Comparison of ENCODE assay signal across 10 cellular contexts in the genomic region with DNA sequence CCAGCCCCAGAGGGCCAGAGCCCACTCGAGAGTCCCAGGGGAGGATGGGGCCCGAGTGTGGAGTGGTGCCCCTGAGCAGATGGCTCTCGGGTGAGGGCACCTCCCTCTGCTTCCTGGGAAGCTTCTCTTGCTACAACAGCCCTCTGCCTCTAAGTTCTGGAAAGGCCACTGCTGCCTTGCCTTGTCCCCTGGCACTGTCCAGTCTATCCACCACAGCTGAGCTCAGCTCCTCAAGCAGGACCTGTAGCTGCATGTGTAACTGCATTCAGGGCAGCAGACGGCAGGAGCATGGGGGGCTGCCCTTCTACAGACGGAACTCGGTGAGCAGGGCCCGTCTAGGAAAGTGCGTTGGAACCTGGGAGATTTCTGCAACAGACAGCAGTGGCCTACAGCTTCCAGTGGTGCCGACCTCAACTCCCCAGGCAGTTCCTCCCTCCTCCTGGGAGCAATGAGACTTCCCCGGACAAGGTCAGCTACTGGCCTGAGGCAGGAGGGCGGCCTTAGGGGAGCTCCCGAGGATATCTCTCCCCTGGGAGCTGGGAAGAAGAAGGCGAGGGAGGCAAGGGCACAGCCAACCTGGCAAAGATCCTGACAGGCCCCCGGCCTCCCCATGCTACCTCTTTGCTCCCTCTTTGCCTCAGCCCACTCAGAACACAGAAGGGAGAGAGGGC.
A peak's percentile ranks its signal among the peaks of the same experiment; 100 is the strongest.
DNase-seq lines count a peak whose midpoint lies in the region; ATAC-seq, FAIRE-seq and TF ChIP-seq lines count a peak whose summit lies in the region.
"Had no signal": no experiment of that assay in that cellular context is flagged by ENCODE, and none has a peak within 500 bp of the region (broad histone marks: within the 10 kb centered on the region; RNA-seq: fewer than 3 reads in every experiment).

No MANE protein-coding gene starts in this region.

- H3K79me2 ChIP-seq in HepG2 (ENCODE audit: insufficient read depth, low read length) = no peaks in the 10 kb centered on the region

- peak overlapping the region; percentile 39 for H3K27ac Mint-ChIP-seq in Caco-2 (ENCODE audit: unreplicated experiment)

- no peaks in the 10 kb centered on the region for H3K4me1 Mint-ChIP-seq in Caco-2 (ENCODE audit: low read depth, unreplicated experiment)

- DNase-seq in Caco-2 = no peak
- no peak for DNase-seq in HepG2 (ENCODE audit: low spot score)
- no peak for DNase-seq in ecto neural progenitor cell (ENCODE audit: low spot score)

- H3K4me3 ChIP-seq in Caco-2 (ENCODE audit: low read depth, low read length) (no peak overlapping the region), ectodermal cell (ENCODE audit: insufficient read depth, low read depth, low read length) (no peak overlapping the region), neutrophil (ENCODE audit: low read depth in 1 of 2, low read length in 1 of 2) (no peak overlapping the region), HepG2 (replicated peaks in 1 of 3; ENCODE audit: insufficient read depth in 1 of 3, low read depth in 2 of 3, low read length in 3 of 3) (no peak overlapping the region)
- H3K4me3 ChIP-seq: heart left ventricle had no signal

- in situ Hi-C loops in HepG2 (cut with HindIII; ENCODE audit: extremely low pct_ligation_motif_present, low pct_unique_long_range_greater_than_20kb) = no loop called here

- BruUV-seq in Caco-2 (replicated peaks; lab: Mats Ljungman, UMichigan) = no TSS peak
- no TSS peak for BruUV-seq in HepG2 (replicated peaks; lab: Mats Ljungman, UMichigan)

- TF ChIP-seq RAD21 in Ishikawa (IDR thresholded peaks at IDR 0.05; ENCODE audit: low read depth) = no peak
- TF ChIP-seq RAD21 in HepG2 (CRISPR knock-in tag; IDR thresholded peaks at IDR 0.05) = no peak

- POLR2A ChIA-PET in Caco-2 (lab: Charles Lee) = no interaction called here
- POLR2A ChIA-PET in HepG2 (lab: Yijun Ruan, JAX) = no interaction called here

- H3K9me3 Mint-ChIP-seq in Caco-2 (ENCODE audit: unreplicated experiment) = no peaks in the 10 kb centered on the region

- H4K20me1 ChIP-seq in HepG2 (ENCODE audit: insufficient read depth, low read length) = no peaks in the 10 kb centered on the region

- H3K27me3 ChIP-seq in Caco-2 (replicated peaks; ENCODE audit: control insufficient read depth, insufficient read depth, low read length) (no peaks in the 10 kb centered on the region), ectodermal cell (ENCODE audit: control insufficient read depth, insufficient read depth, low read length, poor library complexity, severe bottlenecking) (no peaks in the 10 kb centered on the region), neutrophil (no peaks in the 10 kb centered on the region), HepG2 (ENCODE audit: control insufficient read depth in 1 of 2, insufficient read depth in 2 of 2, low read length in 2 of 2) (no peaks in the 10 kb centered on the region)
- H3K27me3 ChIP-seq: heart left ventricle had no signal

- H3K9ac ChIP-seq in HepG2 (ENCODE audit: insufficient read depth, low read depth, low read length) = no peak overlapping the region

- ATAC-seq in GM18858 (IDR thresholded peaks at IDR 0.05; ENCODE audit: unreplicated experiment) (no peak), HepG2 (no peak; the same call in 1 of the 3 replicates)

- intact Hi-C loops in Caco-2 (cut with micrococcal nuclease; ENCODE audit: unreplicated experiment) (no loop called here), HepG2 (cut with micrococcal nuclease; ENCODE audit: unreplicated experiment) (no loop called here)

- no peak overlapping the region for H2AFZ ChIP-seq in HepG2 (ENCODE audit: low read length)

- CTCF ChIA-PET in Caco-2 (lab: Charles Lee) = no interaction called here
- CTCF ChIA-PET in HepG2 (lab: Yijun Ruan, JAX; ENCODE audit: low intra/inter-chr PET ratio, low total read pairs) = no interaction called here

- no peaks in the 10 kb centered on the region for H3K27me3 Mint-ChIP-seq in Caco-2 (ENCODE audit: insufficient read depth, unreplicated experiment)

- no peak for FAIRE-seq in HepG2 (lab: Jason Lieb, UNC)
- FAIRE-seq: astrocyte, endothelial cell of umbilical vein had no signal

- TF ChIP-seq POLR2A in HepG2 (IDR thresholded peaks at IDR 0.05; ENCODE audit: insufficient read depth in 1 of 2, low read depth in 2 of 2, low read length in 2 of 2) = no peak

- H3K4me3 Mint-ChIP-seq in Caco-2 (ENCODE audit: unreplicated experiment) = no peak overlapping the region

- 79 to 84% methylated on average over 14 of the region's 14 CpGs for WGBS in ectodermal cell, 2 experiments
- over 99% methylated on average over 6 of the region's 14 CpGs for WGBS in HepG2 (ENCODE audit: low lambda C conversion rate)

- H3K27ac ChIP-seq in ectodermal cell (ENCODE audit: insufficient read depth, low read depth, low read length, poor library complexity, severe bottlenecking) = peak overlapping the region; percentile 72
- peak overlapping the region; percentile 23 for H3K27ac ChIP-seq in neutrophil
- no peak overlapping the region for H3K27ac ChIP-seq in HepG2 (ENCODE audit: extremely low read length, insufficient read depth, low read length)

- peaks cover 62% of the 10 kb centered on the region for H3K36me3 Mint-ChIP-seq in Caco-2 (ENCODE audit: insufficient read depth, unreplicated experiment)

- H3K36me3 ChIP-seq in Caco-2 (ENCODE audit: control insufficient read depth, insufficient read depth, low read length) = peaks cover 12% of the 10 kb centered on the region
- peaks cover 17% of the 10 kb centered on the region for H3K36me3 ChIP-seq in ectodermal cell (ENCODE audit: control insufficient read depth, insufficient read depth, low read length)
- H3K36me3 ChIP-seq in neutrophil = no peaks in the 10 kb centered on the region
- peaks cover 38 to 68% of the 10 kb centered on the region in 2 experiments; a peak in 4 of 5 replicates for H3K36me3 ChIP-seq in HepG2 (replicated peaks in 1 of 2; ENCODE audit: control insufficient read depth in 1 of 2, insufficient read depth in 2 of 2, low read length in 2 of 2)

- H3K9me3 ChIP-seq in Caco-2 = no peaks in the 10 kb centered on the region
- no peaks in the 10 kb centered on the region for H3K9me3 ChIP-seq in ectodermal cell (ENCODE audit: control insufficient read depth, low read length)
- no peaks in the 10 kb centered on the region for H3K9me3 ChIP-seq in neutrophil
- H3K9me3 ChIP-seq in HepG2 (ENCODE audit: low read length) = no peaks in the 10 kb centered on the region
- H3K9me3 ChIP-seq: heart left ventricle had no signal

- TF ChIP-seq EP300 in Ishikawa (IDR thresholded peaks at IDR 0.05; ENCODE audit: borderline replicate concordance) (no peak), HepG2 (IDR thresholded peaks at IDR 0.05; ENCODE audit: low read depth in 2 of 2, low read length in 2 of 2) (no peak), HepG2 (CRISPR knock-in tag; IDR thresholded peaks at IDR 0.05; ENCODE audit: borderline replicate concordance) (no peak)

- H3K4me1 ChIP-seq in Caco-2 (no peaks in the 10 kb centered on the region), ectodermal cell (ENCODE audit: control insufficient read depth, insufficient read depth, low read length) (peaks cover 15% of the 10 kb centered on the region), neutrophil (ENCODE audit: control insufficient read depth in 1 of 2, insufficient read depth in 1 of 2, low read depth in 1 of 2, low read length in 1 of 2) (peaks cover 11 to 14% of the 10 kb centered on the region in 2 experiments), HepG2 (ENCODE audit: insufficient read depth, low read length) (no peaks in the 10 kb centered on the region)

- no peak overlapping the region for H3K4me2 ChIP-seq in HepG2 (ENCODE audit: low read depth, low read length)

- TF ChIP-seq CTCF in Caco-2 (IDR thresholded peaks at IDR 0.05; ENCODE audit: insufficient read depth in 1 of 2, low read depth in 1 of 2, low read length in 1 of 2, severe bottlenecking in 1 of 2, unreplicated experiment in 1 of 2) (no peak), neutrophil (IDR thresholded peaks at IDR 0.05) (no peak), HepG2 (CRISPR knock-in tag; IDR thresholded peaks at IDR 0.05) (no peak)

TF ChIP-seq in Ishikawa, 13 proteins besides CTCF, POLR2A, EP300 and RAD21 (continues in another document):
- TF ChIP-seq NFIC (IDR thresholded peaks at IDR 0.05) = 0 out of 2 replicates have a peak, but pooled peaks have one; percentile 4
- TF ChIP-seq CEBPB (IDR thresholded peaks at IDR 0.05) = no peak
- TF ChIP-seq, protein P1, sequence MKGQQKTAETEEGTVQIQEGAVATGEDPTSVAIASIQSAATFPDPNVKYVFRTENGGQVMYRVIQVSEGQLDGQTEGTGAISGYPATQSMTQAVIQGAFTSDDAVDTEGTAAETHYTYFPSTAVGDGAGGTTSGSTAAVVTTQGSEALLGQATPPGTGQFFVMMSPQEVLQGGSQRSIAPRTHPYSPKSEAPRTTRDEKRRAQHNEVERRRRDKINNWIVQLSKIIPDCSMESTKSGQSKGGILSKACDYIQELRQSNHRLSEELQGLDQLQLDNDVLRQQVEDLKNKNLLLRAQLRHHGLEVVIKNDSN (IDR thresholded peaks at IDR 0.05) = no peak
- TF ChIP-seq, protein P2, sequence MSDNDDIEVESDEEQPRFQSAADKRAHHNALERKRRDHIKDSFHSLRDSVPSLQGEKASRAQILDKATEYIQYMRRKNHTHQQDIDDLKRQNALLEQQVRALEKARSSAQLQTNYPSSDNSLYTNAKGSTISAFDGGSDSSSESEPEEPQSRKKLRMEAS (IDR thresholded peaks at IDR 0.05) = no peak; the same call in 1 of the 2 replicates

TF ChIP-seq in HepG2, 621 proteins besides CTCF, POLR2A, EP300 and RAD21 (continues in another document):
- TF ChIP-seq, protein P3, sequence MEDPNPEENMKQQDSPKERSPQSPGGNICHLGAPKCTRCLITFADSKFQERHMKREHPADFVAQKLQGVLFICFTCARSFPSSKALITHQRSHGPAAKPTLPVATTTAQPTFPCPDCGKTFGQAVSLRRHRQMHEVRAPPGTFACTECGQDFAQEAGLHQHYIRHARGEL (CRISPR knock-in tag; IDR thresholded peaks at IDR 0.05) = no peak
- TF ChIP-seq DPF2 (CRISPR knock-in tag; IDR thresholded peaks at IDR 0.05; ENCODE audit: borderline replicate concordance, low read depth) (no peak), ZMYM3 (CRISPR knock-in tag; IDR thresholded peaks at IDR 0.05) (no peak), ZNF30 (CRISPR knock-in tag; IDR thresholded peaks at IDR 0.05) (no peak), CHCHD3 (CRISPR knock-in tag; IDR thresholded peaks at IDR 0.05) (no peak)
